ENCODE assay signal across 8 cellular contexts in the genomic region with DNA sequence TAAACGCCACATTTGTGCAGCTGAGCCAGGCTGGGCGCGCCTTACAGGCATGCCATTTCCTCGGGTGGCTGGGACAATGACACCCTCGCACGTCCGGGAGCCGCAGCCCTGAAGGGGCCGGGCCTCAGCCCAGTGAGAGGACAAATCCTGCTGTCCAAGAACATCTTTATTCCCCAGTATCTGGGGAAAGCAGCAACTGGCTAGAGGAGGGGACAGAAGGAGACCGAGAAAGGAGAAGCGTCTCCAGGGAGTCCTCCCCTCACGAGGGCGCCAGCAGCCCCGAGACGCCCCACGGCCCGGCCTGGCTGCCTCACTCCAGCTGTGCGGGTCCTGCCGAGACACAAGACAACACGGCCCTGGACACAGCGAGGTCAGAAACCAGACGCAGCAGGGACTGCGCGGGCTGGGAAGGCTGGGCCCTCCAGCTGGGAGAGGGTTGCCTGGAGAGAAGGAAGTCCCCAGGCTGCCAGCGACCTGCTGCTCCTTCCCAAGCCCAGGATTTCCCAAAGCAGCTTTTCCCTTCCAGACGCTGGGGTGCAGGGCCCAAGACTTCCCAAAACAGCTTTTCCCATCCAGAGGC.
A peak's percentile ranks its signal among the peaks of the same experiment; 100 is the strongest.
DNase-seq lines count a peak whose midpoint lies in the region; TF ChIP-seq lines count a peak whose summit lies in the region.

No MANE protein-coding gene starts in this region.

- peaks cover 10% of the 10 kb centered on the region for H3F3A ChIP-seq in neural progenitor cell (ENCODE audit: low read depth)

- H3K9ac ChIP-seq in neural progenitor cell, result no peak overlapping the region

- 12% methylated on average over 26 of the region's 26 CpGs for WGBS in urinary bladder

- H3K9me3 ChIP-seq in neural progenitor cell (ENCODE audit: low read depth), result no peaks in the 10 kb centered on the region

- H3K4me2 ChIP-seq in neural progenitor cell, result peak overlapping the region; percentile 40

- peaks cover 5% of the 10 kb centered on the region for H3K27me3 Mint-ChIP-seq in neural progenitor cell (ENCODE audit: insufficient read depth, low read depth)

- DNase-seq in AG20443 (ENCODE audit: low spot score) (peak; percentile 65), GM20000 (ENCODE audit: low spot score) (peak; percentile 79), M059J (ENCODE audit: low read depth) (peak; percentile 55), foreskin fibroblast (peak; percentile 54 to 79), neural progenitor cell (ENCODE audit: low spot score) (peak; percentile 61), pons (ENCODE audit: low spot score) (no peak)
- DNase-seq in activated CD8-positive, alpha-beta memory T cell treated with anti-CD3 and anti-CD28 coated beads, Interleukin-2, amount 50 U/mL, for 48 hours, result peak; percentile 69

- no peak overlapping the region for H3K27ac Mint-ChIP-seq in neural progenitor cell

- no peaks in the 10 kb centered on the region for H4K20me1 ChIP-seq in neural progenitor cell (ENCODE audit: low read depth)

- TF ChIP-seq CTCF in GM20000 (IDR thresholded peaks at IDR 0.05; ENCODE audit: extremely low read depth, missing control alignments) (peak; percentile 4), foreskin fibroblast (IDR thresholded peaks at IDR 0.05; ENCODE audit: low read depth, low read length) (peak; percentile 42), neural progenitor cell (IDR thresholded peaks at IDR 0.05) (peak; percentile 30)

- H3K4me1 Mint-ChIP-seq in neural progenitor cell, result peaks cover 43% of the 10 kb centered on the region

- H3K27me3 ChIP-seq in neural progenitor cell, result no peaks in the 10 kb centered on the region

- H3K4me3 ChIP-seq in foreskin fibroblast (ENCODE audit: low read depth in 1 of 2, low read length in 2 of 2) (peak overlapping the region in 1 of 2 donors; percentile 4), neural progenitor cell (no peak overlapping the region), urinary bladder (ENCODE audit: low read depth, low read length) (no peak overlapping the region)

- no peaks in the 10 kb centered on the region for H3K36me3 Mint-ChIP-seq in neural progenitor cell

- no peak overlapping the region for H3K27ac ChIP-seq in neural progenitor cell
- peak overlapping the region; percentile 23 for H3K27ac ChIP-seq in urinary bladder (ENCODE audit: low read depth)

- H3K79me2 ChIP-seq in neural progenitor cell (ENCODE audit: low read depth), result no peaks in the 10 kb centered on the region

- no peaks in the 10 kb centered on the region for H3K36me3 ChIP-seq in neural progenitor cell
- H3K36me3 ChIP-seq in urinary bladder (ENCODE audit: insufficient read depth), result no peaks in the 10 kb centered on the region

- H3K4me3 Mint-ChIP-seq in neural progenitor cell, result peak overlapping the region; percentile 0

- no peaks in the 10 kb centered on the region for H3K9me3 Mint-ChIP-seq in neural progenitor cell

- peak overlapping the region; percentile 85 for H2AFZ ChIP-seq in neural progenitor cell (replicated peaks)

- H3K4me1 ChIP-seq in neural progenitor cell (peaks cover 25% of the 10 kb centered on the region), urinary bladder (ENCODE audit: insufficient read depth) (no peaks in the 10 kb centered on the region)
